ENCODE assay signal across 8 cellular contexts in genomic region chr17:82292251-82293154, GRCh38. TPM values are rescaled to one million over a fixed set of nuclear protein-coding genes. Genes with fewer than 3 reads are reported as not detected.
DNase-seq lines count a peak whose midpoint lies in the region; ATAC-seq and TF ChIP-seq lines count a peak whose summit lies in the region.

No MANE protein-coding gene starts in this region.

- DNase-seq in GM13977 (ENCODE audit: low spot score), result peak; percentile 100
- DNase-seq in NCI-H146 (lab: John Stamatoyannopoulos, UW), result peak; percentile 99
- peak; percentile 80 to 95 (median 91) for DNase-seq in T-cell
- peak; percentile 95 for DNase-seq in amniotic stem cell (lab: John Stamatoyannopoulos, UW)
- DNase-seq in left ventricle myocardium inferior, result peak; percentile 96
- peak; percentile 98 for DNase-seq in posterior vena cava (ENCODE audit: low spot score)
- DNase-seq in upper lobe of right lung, result peak; percentile 97

- no peaks in the 10 kb centered on the region for H3K36me3 Mint-ChIP-seq in T-cell

- H3K4me1 ChIP-seq in left ventricle myocardium inferior (peaks cover 59% of the 10 kb centered on the region), upper lobe of right lung (peaks cover 47% of the 10 kb centered on the region)

- no peaks in the 10 kb centered on the region for H3K27me3 ChIP-seq in left ventricle myocardium inferior (ENCODE audit: low read depth)
- no peaks in the 10 kb centered on the region for H3K27me3 ChIP-seq in upper lobe of right lung

- TF ChIP-seq CTCF in GM13977 (IDR thresholded peaks at IDR 0.05; ENCODE audit: extremely low read depth, insufficient read depth, missing control alignments) (no peak), left ventricle myocardium inferior (IDR thresholded peaks at IDR 0.05; ENCODE audit: borderline replicate concordance) (no peak), upper lobe of right lung (IDR thresholded peaks at IDR 0.05) (no peak)

- H3K27me3 Mint-ChIP-seq in T-cell, result no peaks in the 10 kb centered on the region

- CTCF ChIA-PET in T-cell (lab: Charles Lee), result interaction anchor here in 1 of 2 donors (0.6 to 1.0 kb wide), 4 partner anchors 9 to 87 kb away, joined by 3 to 6 read pairs (median 3); partner anchors contain the start of gene CD7

- POLR2A ChIA-PET in T-cell (lab: Charles Lee), result interaction anchor here (0.6 to 1.0 kb wide), 3 partner anchors 25 to 43 kb away, joined by 3 to 4 read pairs (median 3); partner anchors contain the start of gene CD7 (in 1 of the 2)

- peak overlapping the region; percentile 83 to 88 (median 84) for H3K4me3 Mint-ChIP-seq in T-cell

- H3K9me3 Mint-ChIP-seq in T-cell, result no peaks in the 10 kb centered on the region

- no peaks in the 10 kb centered on the region for H3K36me3 ChIP-seq in left ventricle myocardium inferior
- H3K36me3 ChIP-seq in upper lobe of right lung, result no peaks in the 10 kb centered on the region

- H3K4me3 ChIP-seq in left ventricle myocardium inferior, result peak overlapping the region; percentile 96
- peak overlapping the region; percentile 98 for H3K4me3 ChIP-seq in upper lobe of right lung

- H3K9me3 ChIP-seq in left ventricle myocardium inferior (replicated peaks), result no peaks in the 10 kb centered on the region
- H3K9me3 ChIP-seq in upper lobe of right lung, result no peaks in the 10 kb centered on the region

- H3K27ac ChIP-seq in left ventricle myocardium inferior (replicated peaks) (peak overlapping the region; percentile 98), upper lobe of right lung (peak overlapping the region; percentile 95)

- in situ Hi-C loops in GM13977 (cut with MboI; ENCODE audit: low pct_unique_long_range_greater_than_20kb, low sequenced_read_pairs, unreplicated experiment), result no loop called here

- intact Hi-C loops in left ventricle myocardium inferior (cut with micrococcal nuclease), result no loop called here
- intact Hi-C loops in posterior vena cava (cut with DNase I), result no loop called here
- intact Hi-C loops in upper lobe of right lung (cut with DNase I), result no loop called here

- ATAC-seq in HG02870 (IDR thresholded peaks at IDR 0.05; ENCODE audit: unreplicated experiment) (peak; percentile 96), T-cell (replicated peaks in 1 of 4) (peak; percentile 89 to 97 (median 96)), upper lobe of right lung (peak; percentile 91)

- H3K27ac Mint-ChIP-seq in T-cell, result peak overlapping the region; percentile 89 to 92

- H3K4me1 Mint-ChIP-seq in T-cell, result peaks cover 40 to 45% (median 44%) of the 10 kb centered on the region in 3 donors

RNA-seq across cellular contexts. Expression of gene CSNK1D, which starts 19.0 kb away (rescaled TPM):
- total RNA-seq in T-cell (100 to 1,000 TPM; 177 to 273 (median 194) TPM), left ventricle myocardium inferior (61.8 TPM), posterior vena cava (100 to 1,000 TPM in 1 of 2 donors, 10 to 100 TPM in 1; 93.6 to 103 TPM), upper lobe of right lung (150 TPM)

RNA-seq across cellular contexts. Expression of gene CD7, which starts 24.9 kb away (rescaled TPM):
- 100 to 1,000 TPM; 104 to 265 (median 135) TPM for total RNA-seq in T-cell
- 0.47 TPM for total RNA-seq in left ventricle myocardium inferior
- 1 to 10 TPM; 1.9 to 3.0 TPM for total RNA-seq in posterior vena cava
- total RNA-seq in upper lobe of right lung, result 7.2 TPM

RNA-seq across cellular contexts. Expression of gene SECTM1, which starts 41.1 kb away (rescaled TPM):
- total RNA-seq in T-cell (1 to 10 TPM; 1.3 to 5.1 (median 4.4) TPM), left ventricle myocardium inferior (3.9 TPM), posterior vena cava (10 to 100 TPM; 10.3 to 14.5 TPM), upper lobe of right lung (26.4 TPM)

Comparison
In these comparisons a context has a peak if more than half of its experiments do, and no peak if none do; other contexts are left out.
1. Peak in every context shown above with its lines: DNase-seq, ATAC-seq, H3K4me3 ChIP-seq and H3K27ac ChIP-seq.
2. RNA of gene CD7, which starts 24.9 kb away (total RNA-seq): 104 to 265 TPM in T-cell; 7.2 TPM in upper lobe of right lung (single experiment), 1.9 to 3.0 TPM in posterior vena cava and 0.47 TPM in left ventricle myocardium inferior (single experiment); every median in the first group is over 10 times any median in the second.